8 cellular contexts compared by ENCODE assay signal in the genomic region with DNA sequence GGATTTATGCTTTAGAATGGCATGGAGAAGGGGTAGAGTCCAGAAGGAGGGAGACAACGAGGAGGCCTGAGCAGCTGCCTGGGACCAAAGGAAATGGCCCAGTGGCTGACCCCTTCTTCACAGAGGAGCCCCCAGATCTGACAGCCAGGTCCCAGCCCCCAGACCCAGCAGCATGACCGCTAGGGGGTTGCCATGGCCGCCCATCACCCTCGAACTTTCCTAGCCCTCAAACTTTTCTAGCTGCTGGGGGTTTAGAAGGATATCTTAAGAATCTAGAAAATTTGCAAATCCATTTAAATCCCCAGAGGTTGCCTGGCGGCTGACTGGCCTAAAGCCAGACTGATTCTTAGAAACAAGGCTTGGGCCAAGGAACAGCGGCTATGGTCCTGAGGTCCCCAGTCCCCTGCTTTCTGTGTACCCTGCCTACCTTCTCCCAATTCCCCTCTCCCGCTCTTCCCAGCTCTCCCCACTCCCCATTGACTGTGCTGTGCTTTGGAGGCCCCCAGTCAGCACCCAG. TPM values are rescaled to one million over a fixed set of nuclear protein-coding genes. Genes with fewer than 3 reads are reported as not detected.
A peak's percentile ranks its signal among the peaks of the same experiment; 100 is the strongest.
DNase-seq lines count a peak whose midpoint lies in the region; ATAC-seq and TF ChIP-seq lines count a peak whose summit lies in the region.

No MANE protein-coding gene starts in this region.

- H3F3A ChIP-seq in MM.1S (ENCODE audit: insufficient read depth, low read length): no peaks in the 10 kb centered on the region

- TF ChIP-seq CTCF in WI38 (IDR thresholded peaks at IDR 0.05; ENCODE audit: low read depth, low read length): no peak
- no peak for TF ChIP-seq CTCF in MM.1S (IDR thresholded peaks at IDR 0.05; ENCODE audit: low read length)

- no peak for ATAC-seq in HG03108 (IDR thresholded peaks at IDR 0.05; ENCODE audit: unreplicated experiment)
- no peak for ATAC-seq in GM19463 (IDR thresholded peaks at IDR 0.05; ENCODE audit: unreplicated experiment)

- H3K4me2 ChIP-seq in MM.1S (ENCODE audit: low read depth, low read length): no peak overlapping the region

- DNase-seq in MM.1S: no peak
- no peak for DNase-seq in mucosa of gallbladder (ENCODE audit: low spot score)

- no peak overlapping the region for H2AFZ ChIP-seq in MM.1S (ENCODE audit: low read length)

- no peaks in the 10 kb centered on the region for H3K9me3 ChIP-seq in ES-I3 (ENCODE audit: control insufficient read depth, insufficient read depth, low read length)
- no peaks in the 10 kb centered on the region for H3K9me3 ChIP-seq in iPS-20b (ENCODE audit: insufficient read depth, low read depth, low read length)
- H3K9me3 ChIP-seq in skeletal muscle tissue (ENCODE audit: control insufficient read depth in 3 of 3, low read length in 3 of 3): no peaks in the 10 kb centered on the region
- H3K9me3 ChIP-seq in MM.1S (replicated peaks; ENCODE audit: insufficient read depth, low read length): no peaks in the 10 kb centered on the region

- H3K36me3 ChIP-seq in ES-I3 (ENCODE audit: insufficient read depth, low read length): no peaks in the 10 kb centered on the region
- H3K36me3 ChIP-seq in iPS-20b (ENCODE audit: insufficient read depth, low read depth, low read length): no peaks in the 10 kb centered on the region
- H3K36me3 ChIP-seq in skeletal muscle tissue (ENCODE audit: control insufficient read depth in 3 of 3, insufficient read depth in 3 of 3, low read length in 3 of 3): peaks cover 0 to 12% (median 5%) of the 10 kb centered on the region in 3 donors
- H3K36me3 ChIP-seq in MM.1S (replicated peaks; ENCODE audit: insufficient read depth, low read length): no peaks in the 10 kb centered on the region

- H4K20me1 ChIP-seq in MM.1S (ENCODE audit: insufficient read depth, low read length): no peaks in the 10 kb centered on the region

- no peak overlapping the region for H3K27ac ChIP-seq in iPS-20b (ENCODE audit: low read length)
- peak overlapping the region; percentile 82 for H3K27ac ChIP-seq in skeletal muscle tissue (ENCODE audit: low read depth, low read length)
- H3K27ac ChIP-seq in MM.1S (ENCODE audit: low read length): no peak overlapping the region

- H3K9me2 ChIP-seq in MM.1S (replicated peaks; ENCODE audit: insufficient read depth, low read length): no peaks in the 10 kb centered on the region

- H3K27me3 ChIP-seq in iPS-20b (ENCODE audit: insufficient read depth, low read length): no peaks in the 10 kb centered on the region
- peaks cover 0 to 4% (median 0%) of the 10 kb centered on the region in 3 donors for H3K27me3 ChIP-seq in skeletal muscle tissue (ENCODE audit: control insufficient read depth in 3 of 3, insufficient read depth in 3 of 3, low read length in 3 of 3)
- H3K27me3 ChIP-seq in MM.1S (replicated peaks; ENCODE audit: insufficient read depth, low read length): no peaks in the 10 kb centered on the region

- peaks cover 20% of the 10 kb centered on the region for H3K4me1 ChIP-seq in ES-I3 (ENCODE audit: insufficient read depth, low read length)
- H3K4me1 ChIP-seq in iPS-20b (ENCODE audit: insufficient read depth, low read length): peaks cover 15% of the 10 kb centered on the region
- H3K4me1 ChIP-seq in skeletal muscle tissue (ENCODE audit: control insufficient read depth in 3 of 3, insufficient read depth in 3 of 3, low read length in 3 of 3): peaks cover 14 to 26% (median 26%) of the 10 kb centered on the region in 3 donors
- H3K4me1 ChIP-seq in MM.1S (ENCODE audit: low read length): no peaks in the 10 kb centered on the region

- H3K79me2 ChIP-seq in MM.1S (ENCODE audit: low read length): no peaks in the 10 kb centered on the region

- H3K9ac ChIP-seq in ES-I3 (ENCODE audit: low read depth, low read length): peak overlapping the region; percentile 52; the same call in 1 of the 2 replicates
- H3K9ac ChIP-seq in iPS-20b (ENCODE audit: low read depth, low read length): peak overlapping the region; percentile 7; the same call in 1 of the 2 replicates
- H3K9ac ChIP-seq in skeletal muscle tissue (ENCODE audit: low read depth in 1 of 3, low read length in 3 of 3): peak overlapping the region; percentile 60 to 85 (median 61)
- H3K9ac ChIP-seq in MM.1S (ENCODE audit: low read length): no peak overlapping the region

- peak overlapping the region; percentile 99 for H3K4me3 ChIP-seq in WI38 (ENCODE audit: low read depth, low read length)
- peak overlapping the region; percentile 52; the same call in 1 of the 2 replicates for H3K4me3 ChIP-seq in iPS-20b (ENCODE audit: low read length)
- H3K4me3 ChIP-seq in skeletal muscle tissue (ENCODE audit: low read length in 3 of 3): peak overlapping the region; percentile 59 to 77 (median 76)
- no peak overlapping the region for H3K4me3 ChIP-seq in MM.1S (ENCODE audit: low read length)

RNA-seq across cellular contexts. Expression of a gene that starts 1.0 kb away (rescaled TPM):
- total RNA-seq in skeletal muscle tissue (86.6 TPM), mucosa of gallbladder (97.8 TPM)

RNA-seq across cellular contexts. Expression of a gene that starts 11.9 kb away (rescaled TPM):
- total RNA-seq in skeletal muscle tissue (not detected), mucosa of gallbladder (0.29 TPM)

RNA-seq across cellular contexts. Expression of a gene that starts 35.2 kb away (rescaled TPM):
- total RNA-seq in skeletal muscle tissue (not detected), mucosa of gallbladder (not detected)
